Comparison of ENCODE assay signal across 19 cellular contexts in genomic region chr16:11685844-11686618, GRCh38. TPM values are rescaled to one million over a fixed set of nuclear protein-coding genes. Genes with fewer than 3 reads are reported as not detected.
DNase-seq lines count a peak whose midpoint lies in the region; ATAC-seq and TF ChIP-seq lines count a peak whose summit lies in the region.
"Had no signal": no experiment of that assay in that cellular context is flagged by ENCODE, and none has a peak within 500 bp of the region (broad histone marks: within the 10 kb centered on the region; RNA-seq: fewer than 3 reads in every experiment).

No MANE protein-coding gene starts in this region.

- ATAC-seq in activated T-cell treated with anti-CD3 and anti-CD28 coated beads, Interleukin-2, amount 50 U/mL, for 4 hours: no peak
- ATAC-seq in activated T-helper 17 cell treated with anti-CD3 and anti-CD28 coated beads, Interleukin-2, amount 50 U/mL, for 72 hours (replicated peaks): no peak
- ATAC-seq in HG03108 (IDR thresholded peaks at IDR 0.05; ENCODE audit: unreplicated experiment): no peak
- ATAC-seq in GM19395 (IDR thresholded peaks at IDR 0.05; ENCODE audit: unreplicated experiment): no peak
- ATAC-seq: esophagus mucosa, mucosa of descending colon had no signal

- H3K27ac ChIP-seq in uterus: peak overlapping the region; percentile 35 to 71
- H3K27ac ChIP-seq in endodermal cell (ENCODE audit: low read depth, low read length): no peak overlapping the region

- H3K4me3 ChIP-seq in uterus (no peak overlapping the region), endodermal cell (ENCODE audit: low read length) (no peak overlapping the region)
- H3K4me3 ChIP-seq: mucosa of descending colon had no signal

- WGBS in endodermal cell (ENCODE audit: insufficient coverage in 1 of 2, insufficient read length in 1 of 2), 2 experiments: 96 to 100% methylated on average over 4 to 7 of the region's 9 CpGs

- H3K4me3 Mint-ChIP-seq in activated T-cell treated with anti-CD3 and anti-CD28 coated beads, Interleukin-2, amount 50 U/mL, for 24 hours: no peak overlapping the region
- no peak overlapping the region for H3K4me3 Mint-ChIP-seq in activated T-cell treated with anti-CD3 and anti-CD28 coated beads, Interleukin-2, amount 50 U/mL, for 4 hours
- no peak overlapping the region for H3K4me3 Mint-ChIP-seq in activated T-helper 17 cell treated with anti-CD3 and anti-CD28 coated beads, Interleukin-2, amount 50 U/mL, for 72 hours
- H3K4me3 Mint-ChIP-seq in endodermal cell: no peak overlapping the region
- H3K4me3 Mint-ChIP-seq: CD8-positive, alpha-beta memory T cell; type B pancreatic cell had no signal

- H3K4me1 Mint-ChIP-seq in activated T-cell treated with anti-CD3 and anti-CD28 coated beads, Interleukin-2, amount 50 U/mL, for 24 hours (ENCODE audit: low read depth): peaks cover 50% of the 10 kb centered on the region
- peaks cover 45% of the 10 kb centered on the region for H3K4me1 Mint-ChIP-seq in activated T-cell treated with anti-CD3 and anti-CD28 coated beads, Interleukin-2, amount 50 U/mL, for 4 hours (ENCODE audit: low read depth)
- peaks cover 33% of the 10 kb centered on the region for H3K4me1 Mint-ChIP-seq in activated T-helper 17 cell treated with anti-CD3 and anti-CD28 coated beads, Interleukin-2, amount 50 U/mL, for 72 hours
- peaks cover 4% of the 10 kb centered on the region for H3K4me1 Mint-ChIP-seq in endodermal cell

- H3K36me3 ChIP-seq in uterus (no peaks in the 10 kb centered on the region), endodermal cell (ENCODE audit: control insufficient read depth, insufficient read depth, low read length) (peaks cover 84% of the 10 kb centered on the region)

- H3K27me3 ChIP-seq in uterus (no peaks in the 10 kb centered on the region), endodermal cell (ENCODE audit: control insufficient read depth, insufficient read depth, low read length, poor library complexity, severe bottlenecking) (no peaks in the 10 kb centered on the region)

- H3K27ac Mint-ChIP-seq in activated T-cell treated with anti-CD3 and anti-CD28 coated beads, Interleukin-2, amount 50 U/mL, for 24 hours: peak overlapping the region; percentile 26
- H3K27ac Mint-ChIP-seq in activated T-helper 17 cell treated with anti-CD3 and anti-CD28 coated beads, Interleukin-2, amount 50 U/mL, for 72 hours: peak overlapping the region; percentile 46
- no peak overlapping the region for H3K27ac Mint-ChIP-seq in endodermal cell
- H3K27ac Mint-ChIP-seq: type B pancreatic cell had no signal

- H3K27me3 Mint-ChIP-seq in activated T-cell treated with anti-CD3 and anti-CD28 coated beads, Interleukin-2, amount 50 U/mL, for 24 hours: no peaks in the 10 kb centered on the region
- no peaks in the 10 kb centered on the region for H3K27me3 Mint-ChIP-seq in activated T-cell treated with anti-CD3 and anti-CD28 coated beads, Interleukin-2, amount 50 U/mL, for 4 hours (ENCODE audit: low read depth)
- H3K27me3 Mint-ChIP-seq in activated T-helper 17 cell treated with anti-CD3 and anti-CD28 coated beads, Interleukin-2, amount 50 U/mL, for 72 hours: no peaks in the 10 kb centered on the region
- H3K27me3 Mint-ChIP-seq in endodermal cell (ENCODE audit: insufficient read depth): no peaks in the 10 kb centered on the region
- H3K27me3 Mint-ChIP-seq: CD8-positive, alpha-beta memory T cell; type B pancreatic cell had no signal

- TF ChIP-seq CTCF in uterus (IDR thresholded peaks at IDR 0.05) (no peak), endodermal cell (conservative IDR thresholded peaks at IDR 0.05) (no peak)

- no peak for DNase-seq in activated T-cell treated with anti-CD3 and anti-CD28 coated beads, Interleukin-2, amount 50 U/mL, for 24 hours
- no peak for DNase-seq in activated T-cell treated with anti-CD3 and anti-CD28 coated beads, Interleukin-2, amount 50 U/mL, for 4 hours
- DNase-seq in kidney tubule cell (ENCODE audit: low spot score) (peak; percentile 17), uterus (no peak), endodermal cell (no peak)
- DNase-seq: activated CD4-positive, CD25-positive, alpha-beta regulatory T cell treated with anti-CD3 and anti-CD28 coated beads, Interleukin-2, amount 50 U/mL, for 72 hours; CD8-positive, alpha-beta memory T cell; KBM-7; kidney glomerular epithelial cell; mucosa of descending colon; NCI-H1105 treated with DMSO at 0.1 percent for 48 hours; NCI-H2171 treated with DMSO at 0.1 percent for 48 hours; RPMI8226; stimulated activated CD4-positive, alpha-beta T cell treated with anti-CD3 and anti-CD28 coated beads, Interleukin-4, amount 100 ng/mL, for 4 hours had no signal

- intact Hi-C loops in uterus (cut with DNase I; ENCODE audit: low total_unique reads): no loop called here

- H3K9me3 Mint-ChIP-seq in activated T-cell treated with anti-CD3 and anti-CD28 coated beads, Interleukin-2, amount 50 U/mL, for 24 hours: no peaks in the 10 kb centered on the region
- H3K9me3 Mint-ChIP-seq in activated T-cell treated with anti-CD3 and anti-CD28 coated beads, Interleukin-2, amount 50 U/mL, for 4 hours: no peaks in the 10 kb centered on the region
- H3K9me3 Mint-ChIP-seq in activated T-helper 17 cell treated with anti-CD3 and anti-CD28 coated beads, Interleukin-2, amount 50 U/mL, for 72 hours: no peaks in the 10 kb centered on the region
- H3K9me3 Mint-ChIP-seq in endodermal cell: no peaks in the 10 kb centered on the region
- H3K9me3 Mint-ChIP-seq: CD8-positive, alpha-beta memory T cell; type B pancreatic cell had no signal

- H3K36me3 Mint-ChIP-seq in activated T-cell treated with anti-CD3 and anti-CD28 coated beads, Interleukin-2, amount 50 U/mL, for 24 hours (ENCODE audit: low read depth): peaks cover 97% of the 10 kb centered on the region
- H3K36me3 Mint-ChIP-seq in activated T-cell treated with anti-CD3 and anti-CD28 coated beads, Interleukin-2, amount 50 U/mL, for 4 hours (ENCODE audit: insufficient read depth): peaks cover 39% of the 10 kb centered on the region
- peaks cover 99% of the 10 kb centered on the region for H3K36me3 Mint-ChIP-seq in activated T-helper 17 cell treated with anti-CD3 and anti-CD28 coated beads, Interleukin-2, amount 50 U/mL, for 72 hours (ENCODE audit: low read depth)
- peaks cover 71% of the 10 kb centered on the region for H3K36me3 Mint-ChIP-seq in endodermal cell (ENCODE audit: low read depth)

- H3K4me1 ChIP-seq in uterus: peaks cover 0 to 6% of the 10 kb centered on the region in 2 donors
- H3K4me1 ChIP-seq in endodermal cell (ENCODE audit: control insufficient read depth, insufficient read depth, low read length): no peaks in the 10 kb centered on the region

- H3K9ac ChIP-seq in endodermal cell (ENCODE audit: extremely low read depth, low read length, poor library complexity, severe bottlenecking): no peak overlapping the region

- no peaks in the 10 kb centered on the region for H3K9me3 ChIP-seq in uterus
- no peaks in the 10 kb centered on the region for H3K9me3 ChIP-seq in endodermal cell (ENCODE audit: control insufficient read depth, low read length)
- H3K9me3 ChIP-seq: mucosa of descending colon had no signal

- no peak for TF ChIP-seq POLR2A in uterus (IDR thresholded peaks at IDR 0.05)

RNA-seq across cellular contexts. Expression of gene SNN, which starts 17.8 kb away (rescaled TPM):
- 1 to 10 TPM; 6.5 to 8.3 (median 7.6) TPM for total RNA-seq in activated T-cell treated with anti-CD3 and anti-CD28 coated beads, Interleukin-2, amount 50 U/mL, for 4 hours
- 1 to 10 TPM; 3.3 to 4.9 TPM for total RNA-seq in activated T-helper 17 cell treated with anti-CD3 and anti-CD28 coated beads, Interleukin-2, amount 50 U/mL, for 72 hours
- total RNA-seq in uterus (10 to 100 TPM in 3 of 4 donors, 1 to 10 TPM in 1; 4.1 to 30.1 (median 23.0) TPM), endodermal cell (10 to 100 TPM; 28.9 to 35.1 TPM)
- polyA plus RNA-seq in endodermal cell (2013, experiment 1 of 2): 78.9 TPM
- 66.8 TPM for polyA plus RNA-seq in endodermal cell (2013, experiment 2 of 2)

RNA-seq across cellular contexts. Expression of gene TXNDC11, which starts 56.6 kb away (rescaled TPM):
- 10 to 100 TPM; 34.3 to 39.0 (median 35.5) TPM for total RNA-seq in activated T-cell treated with anti-CD3 and anti-CD28 coated beads, Interleukin-2, amount 50 U/mL, for 4 hours
- 10 to 100 TPM; 33.8 to 38.6 TPM for total RNA-seq in activated T-helper 17 cell treated with anti-CD3 and anti-CD28 coated beads, Interleukin-2, amount 50 U/mL, for 72 hours
- 10 to 100 TPM in 3 of 4 donors, 1 to 10 TPM in 1; 6.1 to 52.0 (median 40.0) TPM for total RNA-seq in uterus
- total RNA-seq in endodermal cell: 10 to 100 TPM; 16.4 to 20.8 TPM
- 13.2 TPM for polyA plus RNA-seq in endodermal cell (2013, experiment 1 of 2)
- 13.6 TPM for polyA plus RNA-seq in endodermal cell (2013, experiment 2 of 2)
